ENCODE assay signal across 17 cellular contexts in the genomic region with DNA sequence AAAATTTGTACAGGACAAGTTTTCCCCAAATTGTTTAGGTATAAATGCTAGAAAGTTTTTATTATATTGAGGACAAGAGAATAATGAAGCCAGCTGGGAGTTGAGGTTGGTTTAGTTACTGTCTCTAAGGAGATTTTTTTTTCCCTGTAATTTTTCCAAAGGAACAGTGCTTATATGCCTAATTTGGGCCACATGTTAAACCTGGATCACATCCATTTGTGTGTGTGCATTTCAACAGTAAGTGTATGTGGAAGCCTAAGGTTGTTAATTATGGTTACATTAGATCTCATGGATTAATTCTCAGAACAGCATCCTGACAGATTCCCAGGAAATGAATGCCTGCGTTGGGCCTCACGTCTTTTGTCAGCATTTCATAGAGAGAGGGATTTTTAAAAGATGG. TPM values are rescaled to one million over a fixed set of nuclear protein-coding genes. Genes with fewer than 3 reads are reported as not detected.
A peak's percentile ranks its signal among the peaks of the same experiment; 100 is the strongest.
DNase-seq lines count a peak whose midpoint lies in the region; ATAC-seq and TF ChIP-seq lines count a peak whose summit lies in the region.
"Had no signal": no experiment of that assay in that cellular context is flagged by ENCODE, and none has a peak within 500 bp of the region (broad histone marks: within the 10 kb centered on the region; RNA-seq: fewer than 3 reads in every experiment).

No MANE protein-coding gene starts in this region.

- H3K9me2 ChIP-seq in Loucy (replicated peaks; ENCODE audit: low read depth, low read length) = no peaks in the 10 kb centered on the region

- H3K27me3 ChIP-seq in Loucy (ENCODE audit: insufficient read depth, low read length, poor library complexity, severe bottlenecking) (no peaks in the 10 kb centered on the region), gastrocnemius medialis (no peaks in the 10 kb centered on the region), endodermal cell (ENCODE audit: control insufficient read depth, insufficient read depth, low read length, poor library complexity, severe bottlenecking) (no peaks in the 10 kb centered on the region)
- H3K27me3 ChIP-seq: ovary, Peyer's patch had no signal

- peak overlapping the region; percentile 91 for H3K27ac Mint-ChIP-seq in activated CD4-positive, alpha-beta T cell treated with anti-CD3 and anti-CD28 coated beads, Interleukin-2, amount 10 ng/mL, durations not matched to agents 24 days and 14 days
- peak overlapping the region in 3 of 5 experiments; percentile 6 to 93 (median 55) for H3K27ac Mint-ChIP-seq in brain
- H3K27ac Mint-ChIP-seq in endodermal cell = no peak overlapping the region

- H3K36me3 ChIP-seq in Loucy (ENCODE audit: insufficient read depth, low read length) = no peaks in the 10 kb centered on the region
- no peaks in the 10 kb centered on the region for H3K36me3 ChIP-seq in gastrocnemius medialis
- peaks cover 5% of the 10 kb centered on the region for H3K36me3 ChIP-seq in endodermal cell (ENCODE audit: control insufficient read depth, insufficient read depth, low read length)
- H3K36me3 ChIP-seq: ovary, Peyer's patch had no signal

- peak overlapping the region; percentile 61 for H3K4me3 Mint-ChIP-seq in activated CD4-positive, alpha-beta T cell treated with anti-CD3 and anti-CD28 coated beads, Interleukin-2, amount 10 ng/mL, durations not matched to agents 24 days and 14 days
- peak overlapping the region in 4 of 5 experiments; percentile 32 to 97 (median 37) for H3K4me3 Mint-ChIP-seq in brain
- no peak overlapping the region for H3K4me3 Mint-ChIP-seq in endodermal cell

- TF ChIP-seq POLR2A in gastrocnemius medialis (IDR thresholded peaks at IDR 0.05) = no peak

- H3K27ac ChIP-seq in gastrocnemius medialis = peak overlapping the region; percentile 95 to 98 (median 96)
- H3K27ac ChIP-seq in endodermal cell (ENCODE audit: low read depth, low read length) = no peak overlapping the region
- H3K27ac ChIP-seq: ovary, VCaP had no signal

- DNase-seq in activated CD4-positive, alpha-beta T cell treated with anti-CD3 and anti-CD28 coated beads, Interleukin-2, amount 10 ng/mL, durations not matched to agents 24 days and 14 days = no peak
- DNase-seq in activated CD4-positive, alpha-beta T cell treated with anti-CD3 and anti-CD28 coated beads for 1 hour = no peak
- DNase-seq in gastrocnemius medialis (no peak), COLO668 (lab: John Stamatoyannopoulos, UW; ENCODE audit: unreplicated experiment) (no peak), dermis blood vessel endothelial cell (no peak), endodermal cell (no peak)
- DNase-seq: activated effector memory CD4-positive, alpha-beta T cell treated with anti-CD3 and anti-CD28 coated beads, Interleukin-2, amount 50 U/mL, for 16 hours; cortex of kidney; left colon; ovary; Peyer's patch; stimulated activated CD4-positive, alpha-beta T cell treated with anti-CD3 and anti-CD28 coated beads, Interleukin-4, amount 100 ng/mL, for 4 hours had no signal

- no peaks in the 10 kb centered on the region for H3K27me3 Mint-ChIP-seq in activated CD4-positive, alpha-beta T cell treated with anti-CD3 and anti-CD28 coated beads, Interleukin-2, amount 10 ng/mL, durations not matched to agents 24 days and 14 days
- H3K27me3 Mint-ChIP-seq in brain (peaks cover 7% of the 10 kb centered on the region), endodermal cell (ENCODE audit: insufficient read depth) (no peaks in the 10 kb centered on the region)
- H3K27me3 Mint-ChIP-seq: IgD-negative memory B cell had no signal

- no peaks in the 10 kb centered on the region for H3F3A ChIP-seq in Loucy (ENCODE audit: low read depth)

- in situ Hi-C loops in gastrocnemius medialis (cut with MboI; ENCODE audit: low sequenced_read_pairs in 4 of 4) = loop anchor here in 2 of 4 donors (10.0 to 25.0 kb wide), 2 partner anchors 279 to 286 kb away; partner anchors contain the start of gene SOD2 (in 2 of the 2)

- H3K4me3 ChIP-seq in Loucy (ENCODE audit: low read length, poor library complexity, severe bottlenecking) = no peak overlapping the region
- no peak overlapping the region for H3K4me3 ChIP-seq in gastrocnemius medialis
- no peak overlapping the region for H3K4me3 ChIP-seq in endodermal cell (ENCODE audit: low read length)
- H3K4me3 ChIP-seq: ovary, Peyer's patch had no signal

- 98 to 100% methylated on average over 2 of the region's 2 CpGs for WGBS in endodermal cell (ENCODE audit: insufficient coverage in 1 of 2, insufficient read length in 1 of 2), 2 experiments

- TF ChIP-seq CTCF in Loucy (conservative IDR thresholded peaks at IDR 0.05; ENCODE audit: low read length) (no peak), brain (conservative IDR thresholded peaks at IDR 0.05) (no peak), gastrocnemius medialis (IDR thresholded peaks at IDR 0.05 in 4 of 5, conservative IDR thresholded peaks at IDR 0.05 in 1 of 5) (no peak), endodermal cell (conservative IDR thresholded peaks at IDR 0.05) (no peak)

- H3K4me2 ChIP-seq in Loucy (ENCODE audit: low read depth, low read length, poor library complexity, severe bottlenecking) = peak overlapping the region; percentile 78

- H3K4me1 ChIP-seq in Loucy (ENCODE audit: insufficient read depth, low read length, poor library complexity, severe bottlenecking) (peaks cover 46% of the 10 kb centered on the region), gastrocnemius medialis (peaks cover 84 to 86% of the 10 kb centered on the region in 2 donors), endodermal cell (ENCODE audit: control insufficient read depth, insufficient read depth, low read length) (peaks cover 18% of the 10 kb centered on the region)

- H3K9ac ChIP-seq in Loucy (ENCODE audit: low read depth, low read length, poor library complexity, severe bottlenecking) = no peak overlapping the region
- no peak overlapping the region for H3K9ac ChIP-seq in endodermal cell (ENCODE audit: extremely low read depth, low read length, poor library complexity, severe bottlenecking)

- intact Hi-C loops in activated CD4-positive, alpha-beta T cell treated with anti-CD3 and anti-CD28 coated beads, Interleukin-2, amount 10 ng/mL, durations not matched to agents 24 days and 14 days (cut with micrococcal nuclease) = loop anchor here (10.0 kb wide), 1 partner anchor 929 kb away; the partner anchor contains the start of gene TAGAP
- intact Hi-C loops in gastrocnemius medialis (cut with DNase I; ENCODE audit: low total_unique reads) = loop anchor here (5.0 kb wide), 2 partner anchors 186 to 281 kb away; partner anchors contain the start of genes SOD2 and TCP1

- H4K20me1 ChIP-seq in Loucy (ENCODE audit: insufficient read depth, low read length, poor library complexity, severe bottlenecking) = peaks cover 55% of the 10 kb centered on the region

- no peak for ATAC-seq in gastrocnemius medialis
- ATAC-seq: HCT116, left colon had no signal

- H3K9me3 ChIP-seq in Loucy (ENCODE audit: insufficient read depth, low read depth, low read length) = no peaks in the 10 kb centered on the region
- H3K9me3 ChIP-seq in gastrocnemius medialis = no peaks in the 10 kb centered on the region
- H3K9me3 ChIP-seq in endodermal cell (ENCODE audit: control insufficient read depth, low read length) = no peaks in the 10 kb centered on the region
- H3K9me3 ChIP-seq: ovary, Peyer's patch had no signal

- H3K9me3 Mint-ChIP-seq in activated CD4-positive, alpha-beta T cell treated with anti-CD3 and anti-CD28 coated beads, Interleukin-2, amount 10 ng/mL, durations not matched to agents 24 days and 14 days = no peaks in the 10 kb centered on the region
- no peaks in the 10 kb centered on the region for H3K9me3 Mint-ChIP-seq in brain
- H3K9me3 Mint-ChIP-seq in endodermal cell = no peaks in the 10 kb centered on the region
- H3K9me3 Mint-ChIP-seq: IgD-negative memory B cell had no signal

- peaks cover 81% of the 10 kb centered on the region for H3K79me2 ChIP-seq in Loucy (ENCODE audit: insufficient read depth, low read length)

- peaks cover 72% of the 10 kb centered on the region for H3K4me1 Mint-ChIP-seq in activated CD4-positive, alpha-beta T cell treated with anti-CD3 and anti-CD28 coated beads, Interleukin-2, amount 10 ng/mL, durations not matched to agents 24 days and 14 days
- peaks cover 84% of the 10 kb centered on the region for H3K4me1 Mint-ChIP-seq in brain
- peaks cover 53% of the 10 kb centered on the region for H3K4me1 Mint-ChIP-seq in endodermal cell

- H3K36me3 Mint-ChIP-seq in activated CD4-positive, alpha-beta T cell treated with anti-CD3 and anti-CD28 coated beads, Interleukin-2, amount 10 ng/mL, durations not matched to agents 24 days and 14 days (ENCODE audit: low read depth) = peaks cover 29% of the 10 kb centered on the region
- H3K36me3 Mint-ChIP-seq in brain (no peaks in the 10 kb centered on the region), endodermal cell (ENCODE audit: low read depth) (no peaks in the 10 kb centered on the region)

- no peak overlapping the region for H2AFZ ChIP-seq in Loucy (ENCODE audit: low read length)

RNA-seq across cellular contexts. Expression of gene IGF2R, which starts 4.5 kb away (rescaled TPM):
- 75.1 and 77.9 TPM in 2 replicates for total RNA-seq in activated CD4-positive, alpha-beta T cell treated with anti-CD3 and anti-CD28 coated beads, Interleukin-2, amount 10 ng/mL, durations not matched to agents 24 days and 14 days
- 29.2 TPM for polyA plus RNA-seq in brain (ENCODE audit: insufficient read depth, low read depth, low replicate concordance)
- 100 to 1,000 TPM in 3 of 4 donors, 10 to 100 TPM in 1; 56.6 to 134 (median 108) TPM for total RNA-seq in gastrocnemius medialis
- 120 and 153 TPM in 2 replicates for total RNA-seq in dermis blood vessel endothelial cell
- total RNA-seq in endodermal cell = 100 to 1,000 TPM; 103 to 130 TPM
- polyA plus RNA-seq in endodermal cell (2013, experiment 1 of 2) = 42.4 TPM
- 45.1 TPM for polyA plus RNA-seq in endodermal cell (2013, experiment 2 of 2)
